ENCODE assay signal across 16 cellular contexts in the genomic region with DNA sequence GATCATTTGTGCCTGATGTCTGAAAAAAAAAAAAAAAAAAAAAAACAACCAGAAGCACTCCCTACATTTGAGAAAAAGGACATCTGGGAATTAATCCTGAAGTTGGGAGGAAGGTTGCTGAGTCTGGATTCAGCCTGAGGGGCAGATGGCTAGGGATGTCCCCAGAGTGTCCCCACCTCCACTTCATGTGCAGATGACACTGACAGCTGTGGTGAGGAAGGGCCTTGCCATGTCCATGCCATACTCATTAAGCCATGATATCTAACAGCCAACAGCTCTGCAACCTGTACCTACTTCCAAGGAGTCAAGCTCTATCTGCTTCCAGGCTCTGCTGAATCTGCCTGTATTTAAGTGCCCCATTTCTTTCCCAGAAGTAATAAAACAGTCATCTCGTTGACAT.
"Had no signal": no experiment of that assay in that cellular context is flagged by ENCODE, and none has a peak within 500 bp of the region (broad histone marks: within the 10 kb centered on the region; RNA-seq: fewer than 3 reads in every experiment).

No MANE protein-coding gene starts in this region.

- H3K27me3 ChIP-seq: esophagus muscularis mucosa, gastrocnemius medialis, neutrophil, right lobe of liver, tibial artery, upper lobe of left lung, uterus had no signal

- H3K27ac ChIP-seq: epithelial cell of prostate, esophagus muscularis mucosa, gastrocnemius medialis, neutrophil, psoas muscle, right lobe of liver, tibial artery, upper lobe of left lung, uterus had no signal

- DNase-seq: effector memory CD8-positive, alpha-beta T cell; gastrocnemius medialis; mammary epithelial cell; naive thymus-derived CD4-positive, alpha-beta T cell; psoas muscle; retina; right lobe of liver; stimulated activated CD4-positive, alpha-beta T cell treated with anti-CD3 and anti-CD28 coated beads, Interleukin-4, amount 100 ng/mL, for 1 hour; stimulated activated CD8-positive, alpha-beta memory T cell treated with anti-CD3 and anti-CD28 coated beads, Interleukin-4, amount 100 ng/mL, for 48 hours; stimulated activated naive CD8-positive, alpha-beta T cell treated with anti-CD3 and anti-CD28 coated beads, Interleukin-15, Interleukin-2, amounts not matched to agents 100 U/mL and 50 U/mL, for 24 hours; tibial artery; upper lobe of left lung; uterus had no signal

- H3K4me3 ChIP-seq: esophagus muscularis mucosa, gastrocnemius medialis, psoas muscle, right lobe of liver, tibial artery, upper lobe of left lung, uterus had no signal
